In genomic region chr22:46504586-46504985, GRCh38 we compare ENCODE assay signal across 20 cellular contexts.
"Had no signal": no experiment of that assay in that cellular context is flagged by ENCODE, and none has a peak within 500 bp of the region (broad histone marks: within the 10 kb centered on the region; RNA-seq: fewer than 3 reads in every experiment).

No MANE protein-coding gene starts in this region.

- H3K9me3 ChIP-seq: ascending aorta, pancreas, right lobe of liver, thoracic aorta, upper lobe of right lung had no signal

- H3K36me3 Mint-ChIP-seq: activated naive CD4-positive, alpha-beta T cell treated with anti-CD3 and anti-CD28 coated beads, Interleukin-2, amount 10 ng/mL, durations not matched to agents 7 days and 5 days; naive thymus-derived CD4-positive, alpha-beta T cell had no signal

- H3K4me3 ChIP-seq: ascending aorta, cardiac muscle cell, pancreas, right lobe of liver, thoracic aorta, upper lobe of right lung had no signal

- ATAC-seq: activated CD4-positive, CD25-positive, alpha-beta regulatory T cell treated with anti-CD3 and anti-CD28 coated beads, Interleukin-2, amount 50 U/mL, for 24 hours; activated naive CD8-positive, alpha-beta T cell treated with anti-CD3 and anti-CD28 coated beads, Interleukin-2, amount 50 U/mL, for 24 hours; activated T-cell treated with anti-CD3 and anti-CD28 coated beads, Interleukin-2, amount 50 U/mL, for 4 hours; effector memory CD8-positive, alpha-beta T cell; foreskin keratinocyte; naive thymus-derived CD4-positive, alpha-beta T cell; pancreas; right lobe of liver; upper lobe of right lung had no signal

- H3K27ac ChIP-seq: ascending aorta, cardiac muscle cell, foreskin keratinocyte, pancreas, right lobe of liver, thoracic aorta, upper lobe of right lung had no signal

- H3K36me3 ChIP-seq: ascending aorta, cardiac muscle cell, pancreas, right lobe of liver, thoracic aorta, upper lobe of right lung had no signal

- H3K27ac Mint-ChIP-seq: activated CD4-positive, alpha-beta T cell treated with anti-CD3 and anti-CD28 coated beads, Interleukin-2, amount 10 ng/mL, durations not matched to agents 7 days and 5 days; activated naive CD4-positive, alpha-beta T cell treated with anti-CD3 and anti-CD28 coated beads, Interleukin-2, amount 10 ng/mL, durations not matched to agents 7 days and 5 days; activated naive CD8-positive, alpha-beta T cell treated with anti-CD3 and anti-CD28 coated beads, Interleukin-2, amount 50 U/mL, for 24 hours; effector memory CD8-positive, alpha-beta T cell; naive thymus-derived CD4-positive, alpha-beta T cell; T-helper 1 cell treated with Interleukin-12 subunit alpha and Interleukin-12 subunit beta and Interleukin-4 antibody, amounts not matched to agents 30 μg/mL and 1 μg/mL, for 36 hours had no signal

- H3K4me3 Mint-ChIP-seq: activated CD4-positive, alpha-beta T cell treated with anti-CD3 and anti-CD28 coated beads, Interleukin-2, amount 10 ng/mL, durations not matched to agents 7 days and 5 days; activated naive CD4-positive, alpha-beta T cell treated with anti-CD3 and anti-CD28 coated beads, Interleukin-2, amount 10 ng/mL, durations not matched to agents 7 days and 5 days; activated naive CD8-positive, alpha-beta T cell treated with anti-CD3 and anti-CD28 coated beads, Interleukin-2, amount 50 U/mL, for 24 hours; activated T-cell treated with anti-CD3 and anti-CD28 coated beads, Interleukin-2, amount 50 U/mL, for 4 hours; effector memory CD8-positive, alpha-beta T cell; naive thymus-derived CD4-positive, alpha-beta T cell; T-helper 1 cell treated with Interleukin-12 subunit alpha and Interleukin-12 subunit beta and Interleukin-4 antibody, amounts not matched to agents 30 μg/mL and 1 μg/mL, for 36 hours had no signal

- DNase-seq: activated CD4-positive, alpha-beta T cell treated with anti-CD3 and anti-CD28 coated beads, Interleukin-2, amount 10 ng/mL, durations not matched to agents 7 days and 5 days; activated CD8-positive, alpha-beta memory T cell treated with anti-CD3 and anti-CD28 coated beads, Interleukin-2, amount 50 U/mL, for 4 hours; activated effector memory CD4-positive, alpha-beta T cell treated with Interleukin-2 at 50 U/mL for 16 hours; activated naive CD4-positive, alpha-beta T cell treated with anti-CD3 and anti-CD28 coated beads, Interleukin-2, amount 10 ng/mL, durations not matched to agents 7 days and 5 days; activated naive CD8-positive, alpha-beta T cell treated with anti-CD3 and anti-CD28 coated beads, Interleukin-2, amount 50 U/mL, for 24 hours; activated T-cell treated with anti-CD3 and anti-CD28 coated beads, Interleukin-2, amount 50 U/mL, for 4 hours; effector memory CD8-positive, alpha-beta T cell; foreskin keratinocyte; mesendoderm; naive thymus-derived CD4-positive, alpha-beta T cell; pancreas; right lobe of liver; small intestine; stimulated activated CD4-positive, alpha-beta T cell treated with anti-CD3 and anti-CD28 coated beads, Interleukin-4, amount 100 ng/mL, for 1 hour; upper lobe of right lung had no signal

- FAIRE-seq: pancreas, small intestine had no signal

- H3K27me3 ChIP-seq: ascending aorta, cardiac muscle cell, foreskin keratinocyte, pancreas, right lobe of liver had no signal

- H3K4me1 ChIP-seq: ascending aorta, pancreas, right lobe of liver, upper lobe of right lung had no signal

- H3K9me3 Mint-ChIP-seq: activated CD4-positive, alpha-beta T cell treated with anti-CD3 and anti-CD28 coated beads, Interleukin-2, amount 10 ng/mL, durations not matched to agents 7 days and 5 days; activated naive CD4-positive, alpha-beta T cell treated with anti-CD3 and anti-CD28 coated beads, Interleukin-2, amount 10 ng/mL, durations not matched to agents 7 days and 5 days; activated naive CD8-positive, alpha-beta T cell treated with anti-CD3 and anti-CD28 coated beads, Interleukin-2, amount 50 U/mL, for 24 hours; activated T-cell treated with anti-CD3 and anti-CD28 coated beads, Interleukin-2, amount 50 U/mL, for 4 hours; effector memory CD8-positive, alpha-beta T cell; naive thymus-derived CD4-positive, alpha-beta T cell; T-helper 1 cell treated with Interleukin-12 subunit alpha and Interleukin-12 subunit beta and Interleukin-4 antibody, amounts not matched to agents 30 μg/mL and 1 μg/mL, for 36 hours had no signal
